Comparison of ENCODE assay signal across 2 cellular contexts in the genomic region with DNA sequence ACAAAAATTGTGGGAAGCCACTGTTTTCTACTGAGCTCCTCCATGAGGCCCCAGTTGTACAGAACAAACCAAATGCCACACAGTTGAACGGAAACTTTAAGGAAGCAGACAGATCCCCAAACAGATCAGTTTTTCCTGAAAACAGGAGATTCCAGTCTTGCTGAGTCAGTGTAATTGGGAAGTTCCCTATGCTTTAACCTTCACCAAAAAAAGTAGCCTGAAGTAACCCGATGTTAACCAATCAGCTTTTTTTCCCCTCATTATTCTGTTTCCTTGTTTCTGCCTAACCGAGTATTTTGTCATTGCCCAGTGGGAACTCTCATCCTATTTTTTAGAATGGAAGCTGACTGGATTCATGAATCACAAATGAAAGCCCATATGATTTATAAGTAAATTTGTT.
A peak's percentile ranks its signal among the peaks of the same experiment; 100 is the strongest.
TF ChIP-seq lines count a peak whose summit lies in the region.

No MANE protein-coding gene starts in this region.

TF ChIP-seq in endothelial cell of umbilical vein, 7 proteins besides CTCF, POLR2A, EP300 and RAD21:
- no peak for TF ChIP-seq MYC (IDR thresholded peaks at IDR 0.05; ENCODE audit: low read depth, low read length)
- no peak for TF ChIP-seq GATA2 (IDR thresholded peaks at IDR 0.05; ENCODE audit: insufficient read depth, insufficient read length, low read depth, low read length)
- no peak for TF ChIP-seq FOS (IDR thresholded peaks at IDR 0.05; ENCODE audit: borderline replicate concordance, insufficient read depth, low read length)
- TF ChIP-seq, protein P1, sequence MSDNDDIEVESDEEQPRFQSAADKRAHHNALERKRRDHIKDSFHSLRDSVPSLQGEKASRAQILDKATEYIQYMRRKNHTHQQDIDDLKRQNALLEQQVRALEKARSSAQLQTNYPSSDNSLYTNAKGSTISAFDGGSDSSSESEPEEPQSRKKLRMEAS (IDR thresholded peaks at IDR 0.05; ENCODE audit: insufficient read depth, insufficient read length), result no peak
- no peak for TF ChIP-seq POLR2AphosphoS5 (IDR thresholded peaks at IDR 0.05; ENCODE audit: insufficient read depth, low read depth, low read length)
- no peak for TF ChIP-seq EZH2 (IDR thresholded peaks at IDR 0.05; ENCODE audit: borderline replicate concordance, low read depth, low read length, severe bottlenecking)
- TF ChIP-seq JUN (IDR thresholded peaks at IDR 0.05; ENCODE audit: borderline replicate concordance, insufficient read depth, insufficient read length, low read depth), result no peak

TF ChIP-seq in HepG2, 621 proteins besides CTCF, POLR2A, EP300 and RAD21:
- peak; percentile 45; the same call in 1 of the 2 replicates for TF ChIP-seq MAFF (IDR thresholded peaks at IDR 0.05; ENCODE audit: low read depth, low read length)
- peak; percentile 48 to 71; a peak in 2 of 4 replicates for TF ChIP-seq MAFK (conservative IDR thresholded peaks at IDR 0.05 in 1 of 2, IDR thresholded peaks at IDR 0.05 in 1 of 2; ENCODE audit: low read length in 2 of 2)
- TF ChIP-seq, protein P2, sequence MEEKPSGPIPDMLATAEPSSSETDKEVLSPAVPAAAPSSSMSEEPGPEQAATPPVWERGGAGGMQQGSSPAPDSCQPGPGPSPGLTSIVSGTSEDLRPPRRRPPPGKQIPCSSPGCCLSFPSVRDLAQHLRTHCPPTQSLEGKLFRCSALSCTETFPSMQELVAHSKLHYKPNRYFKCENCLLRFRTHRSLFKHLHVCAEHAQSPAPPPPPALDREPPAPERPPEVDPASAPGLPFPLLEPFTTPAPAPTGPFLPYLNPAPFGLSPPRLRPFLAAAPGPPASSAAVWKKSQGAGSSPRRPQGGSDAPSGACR (CRISPR knock-in tag; IDR thresholded peaks at IDR 0.05), result no peak
- TF ChIP-seq, protein P3, sequence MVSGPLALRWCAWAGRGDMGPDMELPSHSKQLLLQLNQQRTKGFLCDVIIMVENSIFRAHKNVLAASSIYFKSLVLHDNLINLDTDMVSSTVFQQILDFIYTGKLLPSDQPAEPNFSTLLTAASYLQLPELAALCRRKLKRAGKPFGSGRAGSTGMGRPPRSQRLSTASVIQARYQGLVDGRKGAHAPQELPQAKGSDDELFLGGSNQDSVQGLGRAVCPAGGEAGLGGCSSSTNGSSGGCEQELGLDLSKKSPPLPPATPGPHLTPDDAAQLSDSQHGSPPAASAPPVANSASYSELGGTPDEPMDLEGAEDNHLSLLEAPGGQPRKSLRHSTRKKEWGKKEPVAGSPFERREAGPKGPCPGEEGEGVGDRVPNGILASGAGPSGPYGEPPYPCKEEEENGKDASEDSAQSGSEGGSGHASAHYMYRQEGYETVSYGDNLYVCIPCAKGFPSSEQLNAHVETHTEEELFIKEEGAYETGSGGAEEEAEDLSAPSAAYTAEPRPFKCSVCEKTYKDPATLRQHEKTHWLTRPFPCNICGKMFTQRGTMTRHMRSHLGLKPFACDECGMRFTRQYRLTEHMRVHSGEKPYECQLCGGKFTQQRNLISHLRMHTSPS (CRISPR knock-in tag; IDR thresholded peaks at IDR 0.05; ENCODE audit: low read depth), result no peak
